In the genomic region with DNA sequence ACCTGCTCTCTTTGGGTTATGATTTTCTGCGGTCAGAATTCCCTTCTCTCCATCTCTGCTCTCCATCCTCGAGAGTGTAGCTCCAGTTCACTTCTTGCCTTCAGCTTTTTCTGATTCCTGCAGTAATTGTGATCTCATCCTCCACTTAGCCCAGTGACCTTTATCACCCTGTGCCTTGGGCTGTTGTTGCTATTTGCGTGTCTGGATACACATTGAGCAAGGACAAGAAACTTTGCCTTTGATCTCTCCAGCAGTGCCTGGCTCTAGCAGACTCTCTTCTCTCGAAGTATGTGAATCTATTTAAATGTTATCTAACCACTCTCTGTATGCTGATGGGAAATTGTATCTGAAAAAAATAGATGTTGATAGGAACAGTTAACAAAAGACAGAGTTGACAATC, we compare ENCODE assay signal across 24 cellular contexts.
DNase-seq lines count a peak whose midpoint lies in the region; ATAC-seq lines count a peak whose summit lies in the region.
"Had no signal": no experiment of that assay in that cellular context is flagged by ENCODE, and none has a peak within 500 bp of the region (broad histone marks: within the 10 kb centered on the region; RNA-seq: fewer than 3 reads in every experiment).

No MANE protein-coding gene starts in this region.

- peaks cover 14% of the 10 kb centered on the region for H3K27me3 Mint-ChIP-seq in activated naive CD8-positive, alpha-beta T cell treated with anti-CD3 and anti-CD28 coated beads, Interleukin-2, amount 10 ng/mL, durations not matched to agents 7 days and 5 days
- peaks cover 27% of the 10 kb centered on the region for H3K27me3 Mint-ChIP-seq in activated naive CD8-positive, alpha-beta T cell treated with anti-CD3 and anti-CD28 coated beads for 36 hours

- no peak for DNase-seq in activated naive CD8-positive, alpha-beta T cell treated with anti-CD3 and anti-CD28 coated beads, Interleukin-2, amount 10 ng/mL, durations not matched to agents 7 days and 5 days
- no peak for DNase-seq in activated naive CD8-positive, alpha-beta T cell treated with anti-CD3 and anti-CD28 coated beads for 36 hours
- DNase-seq in SW480 (ENCODE audit: low spot score) = peak; percentile 25
- DNase-seq in mesenchymal stem cell = peak; percentile 60
- no peak for DNase-seq in T-helper 2 cell
- DNase-seq: activated CD4-positive, alpha-beta T cell treated with anti-CD3 and anti-CD28 coated beads, Interleukin-2, amount 50 U/mL, for 48 hours; activated gamma-delta T cell treated with Interleukin-2 at 50 U/mL for 16 hours; activated T-cell treated with anti-CD3 and anti-CD28 coated beads for 4 hours; COR-L47; effector CD4-positive, alpha-beta T cell; esophagus squamous epithelium; Kasumi-1; naive thymus-derived CD8-positive, alpha-beta T cell; NCI-H1092 treated with DMSO at 0.1 percent for 48 hours; NCI-H526; posterior cingulate gyrus; SHP77; T-helper 1 cell had no signal

- H2BK15ac ChIP-seq in mesenchymal stem cell (ENCODE audit: low read depth, poor library complexity, severe bottlenecking) = no peak overlapping the region

- H4K91ac ChIP-seq in mesenchymal stem cell (ENCODE audit: low read length) = no peak overlapping the region

- no peak overlapping the region for H3K23ac ChIP-seq in mesenchymal stem cell (ENCODE audit: low read length in 2 of 2)

- WGBS in mesenchymal stem cell = 20% methylated on average over 3 of the region's 4 CpGs

- H2BK120ac ChIP-seq in mesenchymal stem cell (ENCODE audit: low read depth, low read length) = no peak overlapping the region

- H3K9ac ChIP-seq in mesenchymal stem cell (ENCODE audit: low read length) (no peak overlapping the region), subcutaneous abdominal adipose tissue (ENCODE audit: low read length in 5 of 5) (peak overlapping the region in 1 of 5 donors; percentile 43)

- H2AFZ ChIP-seq in mesenchymal stem cell (ENCODE audit: low read depth, low read length) = no peak overlapping the region

- H2BK5ac ChIP-seq in mesenchymal stem cell (ENCODE audit: low read depth, low read length, poor library complexity, severe bottlenecking) = no peak overlapping the region

- no peak overlapping the region for H3K14ac ChIP-seq in mesenchymal stem cell (ENCODE audit: low read length in 2 of 2)

- H4K8ac ChIP-seq in mesenchymal stem cell (ENCODE audit: low read length) = no peak overlapping the region

- no peak overlapping the region for H2AK5ac ChIP-seq in mesenchymal stem cell (ENCODE audit: low read length, severe bottlenecking)

- no peak overlapping the region for H3K4me2 ChIP-seq in mesenchymal stem cell (ENCODE audit: low read length, poor library complexity, severe bottlenecking)

- POLR2A ChIA-PET in activated naive CD8-positive, alpha-beta T cell treated with anti-CD3 and anti-CD28 coated beads, Interleukin-2, amount 10 ng/mL, durations not matched to agents 7 days and 5 days (lab: Charles Lee) = no interaction called here

- no peak overlapping the region for H3K18ac ChIP-seq in mesenchymal stem cell (ENCODE audit: low read depth in 1 of 2, low read length in 2 of 2)

- no peaks in the 10 kb centered on the region for H3K9me3 ChIP-seq in mesenchymal stem cell (ENCODE audit: control insufficient read depth, low read length)
- H3K9me3 ChIP-seq in subcutaneous abdominal adipose tissue (ENCODE audit: control insufficient read depth in 5 of 5, low read length in 5 of 5) = no peaks in the 10 kb centered on the region
- H3K9me3 ChIP-seq: esophagus squamous epithelium, thoracic aorta had no signal

- no peaks in the 10 kb centered on the region for H3K4me1 Mint-ChIP-seq in activated naive CD8-positive, alpha-beta T cell treated with anti-CD3 and anti-CD28 coated beads, Interleukin-2, amount 10 ng/mL, durations not matched to agents 7 days and 5 days
- no peaks in the 10 kb centered on the region for H3K4me1 Mint-ChIP-seq in activated naive CD8-positive, alpha-beta T cell treated with anti-CD3 and anti-CD28 coated beads for 36 hours
- H3K4me1 Mint-ChIP-seq: central memory CD8-positive, alpha-beta T cell; naive thymus-derived CD8-positive, alpha-beta T cell had no signal

- peak overlapping the region; percentile 3 for H3K27ac Mint-ChIP-seq in activated naive CD8-positive, alpha-beta T cell treated with anti-CD3 and anti-CD28 coated beads, Interleukin-2, amount 10 ng/mL, durations not matched to agents 7 days and 5 days
- H3K27ac Mint-ChIP-seq in activated naive CD8-positive, alpha-beta T cell treated with anti-CD3 and anti-CD28 coated beads for 36 hours = no peak overlapping the region
- H3K27ac Mint-ChIP-seq: naive thymus-derived CD8-positive, alpha-beta T cell had no signal

- no peak overlapping the region for H3K4ac ChIP-seq in mesenchymal stem cell (ENCODE audit: low read depth in 1 of 2, low read length in 2 of 2)

- no peaks in the 10 kb centered on the region for H3K36me3 Mint-ChIP-seq in activated naive CD8-positive, alpha-beta T cell treated with anti-CD3 and anti-CD28 coated beads, Interleukin-2, amount 10 ng/mL, durations not matched to agents 7 days and 5 days
- no peaks in the 10 kb centered on the region for H3K36me3 Mint-ChIP-seq in activated naive CD8-positive, alpha-beta T cell treated with anti-CD3 and anti-CD28 coated beads for 36 hours
- H3K36me3 Mint-ChIP-seq: naive thymus-derived CD8-positive, alpha-beta T cell had no signal

- no peak for ATAC-seq in activated naive CD8-positive, alpha-beta T cell treated with anti-CD3 and anti-CD28 coated beads, Interleukin-2, amount 10 ng/mL, durations not matched to agents 7 days and 5 days (ENCODE audit: low read depth)
- no peak for ATAC-seq in HG03457 (IDR thresholded peaks at IDR 0.05; ENCODE audit: unreplicated experiment)
- ATAC-seq in HG03432 (IDR thresholded peaks at IDR 0.05; ENCODE audit: unreplicated experiment) = no peak
- ATAC-seq: naive thymus-derived CD8-positive, alpha-beta T cell had no signal

- H2BK12ac ChIP-seq in mesenchymal stem cell (ENCODE audit: low read length in 2 of 2) = no peak overlapping the region

- H3K79me1 ChIP-seq in mesenchymal stem cell (replicated peaks; ENCODE audit: low read length, poor library complexity, severe bottlenecking) = no peaks in the 10 kb centered on the region

- peaks cover 15 to 24% of the 10 kb centered on the region in 2 experiments for H3K27me3 ChIP-seq in mesenchymal stem cell (ENCODE audit: control insufficient read depth in 1 of 2, insufficient read depth in 1 of 2, low read length in 2 of 2)
- H3K27me3 ChIP-seq in subcutaneous abdominal adipose tissue (ENCODE audit: control insufficient read depth in 5 of 5, insufficient read depth in 4 of 5, low read length in 5 of 5) = no peaks in the 10 kb centered on the region

- H3K36me3 ChIP-seq in mesenchymal stem cell (ENCODE audit: control insufficient read depth in 1 of 2, insufficient read depth in 2 of 2, low read depth in 1 of 2, low read length in 2 of 2) = no peaks in the 10 kb centered on the region
- no peaks in the 10 kb centered on the region for H3K36me3 ChIP-seq in subcutaneous abdominal adipose tissue (ENCODE audit: control insufficient read depth in 5 of 5, insufficient read depth in 5 of 5, low read length in 5 of 5)
- H3K36me3 ChIP-seq: esophagus squamous epithelium, thoracic aorta had no signal

- no peaks in the 10 kb centered on the region for H3K4me1 ChIP-seq in mesenchymal stem cell (ENCODE audit: control insufficient read depth, insufficient read depth, low read depth, low read length)
- H3K4me1 ChIP-seq in subcutaneous abdominal adipose tissue (ENCODE audit: control insufficient read depth in 5 of 5, insufficient read depth in 5 of 5, low read length in 5 of 5) = peaks cover 0 to 17% (median 11%) of the 10 kb centered on the region in 5 donors
- H3K4me1 ChIP-seq: esophagus squamous epithelium had no signal

- H3K27ac ChIP-seq in mesenchymal stem cell (ENCODE audit: low read length, poor library complexity, severe bottlenecking) (no peak overlapping the region), subcutaneous abdominal adipose tissue (ENCODE audit: low read depth, low read length) (peak overlapping the region; percentile 1)
- H3K27ac ChIP-seq: 22Rv1, esophagus squamous epithelium, thoracic aorta had no signal

- H3K4me3 Mint-ChIP-seq in activated naive CD8-positive, alpha-beta T cell treated with anti-CD3 and anti-CD28 coated beads, Interleukin-2, amount 10 ng/mL, durations not matched to agents 7 days and 5 days = no peak overlapping the region
- no peak overlapping the region for H3K4me3 Mint-ChIP-seq in activated naive CD8-positive, alpha-beta T cell treated with anti-CD3 and anti-CD28 coated beads for 36 hours
- H3K4me3 Mint-ChIP-seq: central memory CD8-positive, alpha-beta T cell; naive thymus-derived CD8-positive, alpha-beta T cell had no signal

- H3K4me3 ChIP-seq in mesenchymal stem cell (ENCODE audit: insufficient read depth in 1 of 2, low read depth in 1 of 2, low read length in 2 of 2) = no peak overlapping the region
- no peak overlapping the region for H3K4me3 ChIP-seq in subcutaneous abdominal adipose tissue (ENCODE audit: low read depth in 1 of 5, low read length in 5 of 5)
- H3K4me3 ChIP-seq: esophagus squamous epithelium, thoracic aorta had no signal

- H3K9me3 Mint-ChIP-seq in activated naive CD8-positive, alpha-beta T cell treated with anti-CD3 and anti-CD28 coated beads, Interleukin-2, amount 10 ng/mL, durations not matched to agents 7 days and 5 days = no peaks in the 10 kb centered on the region
- H3K9me3 Mint-ChIP-seq in activated naive CD8-positive, alpha-beta T cell treated with anti-CD3 and anti-CD28 coated beads for 36 hours = no peaks in the 10 kb centered on the region
- H3K9me3 Mint-ChIP-seq: central memory CD8-positive, alpha-beta T cell had no signal

Comparison
In these comparisons a context has a peak if more than half of its experiments do, and no peak if none do; other contexts are left out.
1. DNase-seq: peak in SW480 (single experiment) and mesenchymal stem cell (single experiment); none in activated naive CD8-positive, alpha-beta T cell treated with anti-CD3 and anti-CD28 coated beads, Interleukin-2, amount 10 ng/mL, durations not matched to agents 7 days and 5 days (single experiment), activated naive CD8-positive, alpha-beta T cell treated with anti-CD3 and anti-CD28 coated beads for 36 hours (single experiment) and T-helper 2 cell (0 of 5).